ENCODE assay signal across 8 cellular contexts in the genomic region with DNA sequence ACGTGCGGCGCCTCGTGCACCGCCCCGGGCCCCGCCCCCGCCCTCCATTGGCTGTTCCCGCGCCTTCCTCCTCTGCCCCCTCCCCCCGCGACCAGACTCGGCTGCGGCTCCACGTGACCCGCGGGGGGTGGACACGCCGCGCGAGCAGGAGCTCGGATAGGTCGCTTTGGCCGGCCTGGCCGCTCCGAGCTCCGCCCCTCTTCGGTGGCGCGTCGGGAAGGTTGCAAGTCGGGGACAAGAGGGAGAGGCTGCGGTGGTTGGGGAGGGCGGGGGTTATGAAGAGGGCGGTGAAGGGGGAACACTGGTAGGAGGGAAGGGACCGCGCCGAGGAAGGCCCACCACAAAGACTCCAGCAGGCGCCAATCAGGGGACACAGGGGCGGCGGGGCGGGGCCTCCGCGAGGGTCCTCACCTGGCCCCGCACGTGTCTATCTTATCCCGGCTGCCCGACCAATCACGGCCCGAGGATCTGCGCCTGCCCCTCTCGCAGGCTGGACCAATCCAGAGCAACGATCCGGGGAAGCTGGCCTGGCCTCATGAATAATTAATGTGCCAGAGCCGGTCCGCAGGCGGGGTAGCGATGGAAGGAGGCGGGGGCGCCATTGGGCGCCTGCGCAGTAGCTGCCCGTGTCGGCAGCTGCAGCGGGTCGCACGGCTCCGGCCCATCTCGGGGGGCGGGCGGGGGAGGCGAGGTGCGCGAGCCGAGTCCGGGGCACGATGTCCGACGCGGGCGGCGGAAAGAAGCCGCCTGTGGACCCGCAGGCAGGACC. TPM values are rescaled to one million over a fixed set of nuclear protein-coding genes. Genes with fewer than 3 reads are reported as not detected.
A peak's percentile ranks its signal among the peaks of the same experiment; 100 is the strongest.
DNase-seq lines count a peak whose midpoint lies in the region; ATAC-seq and TF ChIP-seq lines count a peak whose summit lies in the region.

A gene with protein sequence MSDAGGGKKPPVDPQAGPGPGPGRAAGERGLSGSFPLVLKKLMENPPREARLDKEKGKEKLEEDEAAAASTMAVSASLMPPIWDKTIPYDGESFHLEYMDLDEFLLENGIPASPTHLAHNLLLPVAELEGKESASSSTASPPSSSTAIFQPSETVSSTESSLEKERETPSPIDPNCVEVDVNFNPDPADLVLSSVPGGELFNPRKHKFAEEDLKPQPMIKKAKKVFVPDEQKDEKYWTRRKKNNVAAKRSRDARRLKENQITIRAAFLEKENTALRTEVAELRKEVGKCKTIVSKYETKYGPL (plus strand): TSS at position 614 of the 769 bp plus-strand sequence. CDS start 103 bp downstream, at position 717.

- peak within 1 kb of the TSS; percentile 71 for H2BK5ac ChIP-seq in neuronal stem cell (ENCODE audit: low read length)

- H3K9ac ChIP-seq in neuronal stem cell (ENCODE audit: low read depth, low read length, poor library complexity) (peak within 1 kb of the TSS; percentile 78), subcutaneous abdominal adipose tissue (ENCODE audit: low read length in 5 of 5) (peak within 1 kb of the TSS; percentile 53 to 79 (median 68))

- TF ChIP-seq CTCF in NB4 (IDR thresholded peaks at IDR 0.05; ENCODE audit: low read depth, low read length) (no peak), gastroesophageal sphincter (IDR thresholded peaks at IDR 0.05) (no peak)

- H2BK120ac ChIP-seq in neuronal stem cell (ENCODE audit: low read depth, low read length) = peak within 1 kb of the TSS; percentile 95

- peak within 1 kb of the TSS; percentile 87 for H2BK12ac ChIP-seq in neuronal stem cell (ENCODE audit: low read length)

- no peak within 1 kb of the TSS for H4K8ac ChIP-seq in neuronal stem cell (ENCODE audit: low read depth, low read length)

- peak within 1 kb of the TSS; percentile 2 for H3K23ac ChIP-seq in neuronal stem cell (ENCODE audit: low read depth, low read length, poor library complexity)

- H3K4me3 ChIP-seq in NB4 (ENCODE audit: low read depth, low read length) = peak within 1 kb of the TSS; percentile 44
- H3K4me3 ChIP-seq in gastroesophageal sphincter = peak within 1 kb of the TSS; percentile 55 to 91
- H3K4me3 ChIP-seq in neuronal stem cell (ENCODE audit: low read length in 2 of 2) = peak within 1 kb of the TSS; percentile 71 to 84
- peak within 1 kb of the TSS; percentile 67 to 94 (median 76) for H3K4me3 ChIP-seq in subcutaneous abdominal adipose tissue (ENCODE audit: low read depth in 1 of 5, low read length in 5 of 5)

- peaks cover 7% of the 10 kb centered on the region for H3K79me1 ChIP-seq in neuronal stem cell (ENCODE audit: low read depth, low read length)

- ATAC-seq in HG02571 (IDR thresholded peaks at IDR 0.05; ENCODE audit: unreplicated experiment) = peak; percentile 83
- peak; percentile 89 for ATAC-seq in gastroesophageal sphincter

- H2BK15ac ChIP-seq in neuronal stem cell (ENCODE audit: low read length) = peak within 1 kb of the TSS; percentile 86

- H3K14ac ChIP-seq in neuronal stem cell (ENCODE audit: low read length) = peak within 1 kb of the TSS; percentile 73

- TF ChIP-seq EP300 in gastroesophageal sphincter (IDR thresholded peaks at IDR 0.05) = no peak

- H2AFZ ChIP-seq in neuronal stem cell (ENCODE audit: low read length) = peak within 1 kb of the TSS; percentile 100

- DNase-seq in GM04503 (ENCODE audit: low read depth) (peak; percentile 86), NB4 (ENCODE audit: low read depth) (peak; percentile 98), SK-N-DZ (ENCODE audit: low spot score) (peak; percentile 99), neuronal stem cell (ENCODE audit: low spot score) (peak; percentile 99)
- DNase-seq in activated naive CD4-positive, alpha-beta T cell treated with anti-CD3 and anti-CD28 coated beads, Interleukin-2, amount 50 U/mL, for 16 hours = peak; percentile 99

- peak within 1 kb of the TSS; percentile 85 for H2AK5ac ChIP-seq in neuronal stem cell (ENCODE audit: low read depth, low read length)

- peak within 1 kb of the TSS; percentile 80 for H3K4ac ChIP-seq in neuronal stem cell (ENCODE audit: low read length)

- no CpG with 5 or more reads among the region's 84 CpGs for WGBS in gastroesophageal sphincter (ENCODE audit: low coverage in 1 of 2), 2 donors
- WGBS in neuronal stem cell (ENCODE audit: extremely low coverage in 2 of 2, insufficient read length in 2 of 2, insufficient replicate concordance in 1 of 2), 2 donors = no CpG with 5 or more reads among the region's 84 CpGs

- H3K36me3 ChIP-seq in gastroesophageal sphincter (peaks cover 0 to 7% of the 10 kb centered on the region in 2 donors), neuronal stem cell (replicated peaks in 1 of 2; ENCODE audit: control insufficient read depth in 2 of 2, insufficient read depth in 2 of 2, low read length in 2 of 2) (no peaks in the 10 kb centered on the region), subcutaneous abdominal adipose tissue (ENCODE audit: control insufficient read depth in 5 of 5, insufficient read depth in 5 of 5, low read length in 5 of 5) (peaks cover 0 to 3% (median 0%) of the 10 kb centered on the region in 5 donors)

- H4K91ac ChIP-seq in neuronal stem cell (ENCODE audit: low read depth, low read length, poor library complexity) = no peak within 1 kb of the TSS

- H3K27ac ChIP-seq in gastroesophageal sphincter = peak within 1 kb of the TSS; percentile 96 to 100 (median 100)
- H3K27ac ChIP-seq in neuronal stem cell (replicated peaks; ENCODE audit: low read length) = peak within 1 kb of the TSS; percentile 88
- peak within 1 kb of the TSS; percentile 98 for H3K27ac ChIP-seq in subcutaneous abdominal adipose tissue (ENCODE audit: low read depth, low read length)

- H3K4me1 ChIP-seq in gastroesophageal sphincter = peaks cover 3 to 84% (median 19%) of the 10 kb centered on the region in 3 donors
- H3K4me1 ChIP-seq in neuronal stem cell (ENCODE audit: control insufficient read depth in 2 of 2, insufficient read depth in 1 of 2, low read depth in 1 of 2, low read length in 2 of 2) = peaks cover 22 to 26% of the 10 kb centered on the region in 2 donors
- peaks cover 8 to 37% (median 35%) of the 10 kb centered on the region in 5 donors for H3K4me1 ChIP-seq in subcutaneous abdominal adipose tissue (ENCODE audit: control insufficient read depth in 5 of 5, insufficient read depth in 5 of 5, low read length in 5 of 5)

- H3K27me3 ChIP-seq in gastroesophageal sphincter = no peaks in the 10 kb centered on the region
- no peaks in the 10 kb centered on the region for H3K27me3 ChIP-seq in neuronal stem cell (ENCODE audit: control insufficient read depth in 3 of 3, insufficient read depth in 3 of 3, low read depth in 1 of 3, low read length in 3 of 3)
- no peaks in the 10 kb centered on the region for H3K27me3 ChIP-seq in subcutaneous abdominal adipose tissue (ENCODE audit: control insufficient read depth in 5 of 5, insufficient read depth in 4 of 5, low read length in 5 of 5)

- H3K18ac ChIP-seq in neuronal stem cell (ENCODE audit: low read length) = peak within 1 kb of the TSS; percentile 98

- TF ChIP-seq POLR2A in NB4 (IDR thresholded peaks at IDR 0.05; ENCODE audit: extremely low read depth, insufficient read length) (no peak), gastroesophageal sphincter (IDR thresholded peaks at IDR 0.05) (peak; percentile 68 to 70)

- H3K9me3 ChIP-seq in gastroesophageal sphincter (no peaks in the 10 kb centered on the region), neuronal stem cell (replicated peaks in 1 of 2; ENCODE audit: control insufficient read depth in 2 of 2, insufficient read depth in 1 of 2, low read depth in 1 of 2, low read length in 2 of 2) (no peaks in the 10 kb centered on the region), subcutaneous abdominal adipose tissue (ENCODE audit: control insufficient read depth in 5 of 5, low read length in 5 of 5) (no peaks in the 10 kb centered on the region)

- peak within 1 kb of the TSS; percentile 87 for H3K4me2 ChIP-seq in neuronal stem cell (ENCODE audit: insufficient read depth, low read length, poor library complexity, severe bottlenecking)

RNA-seq across cellular contexts. Expression of the gene that starts here (rescaled TPM):
- 6.7 and 7.3 TPM in 2 replicates for polyA plus RNA-seq in SK-N-DZ (2014; cell fraction: cytosol; rRNA removed)
- 6.1 and 8.3 TPM in 2 replicates for polyA plus RNA-seq in SK-N-DZ (2014; cell fraction: nucleus; rRNA removed)
- total RNA-seq in gastroesophageal sphincter = 10 to 100 TPM; 26.1 to 50.7 (median 37.0) TPM
- 15.1 TPM for polyA plus RNA-seq in neuronal stem cell (2013, experiment 1 of 2)
- polyA plus RNA-seq in neuronal stem cell (2013, experiment 2 of 2) = 15.8 TPM

Comparison
In these comparisons a context has a peak if more than half of its experiments do, and no peak if none do; other contexts are left out.
1. Peak in every context shown above with its lines: DNase-seq, ATAC-seq, H3K4me3 ChIP-seq and H3K27ac ChIP-seq.